15 cellular contexts compared by ENCODE assay signal in the genomic region with DNA sequence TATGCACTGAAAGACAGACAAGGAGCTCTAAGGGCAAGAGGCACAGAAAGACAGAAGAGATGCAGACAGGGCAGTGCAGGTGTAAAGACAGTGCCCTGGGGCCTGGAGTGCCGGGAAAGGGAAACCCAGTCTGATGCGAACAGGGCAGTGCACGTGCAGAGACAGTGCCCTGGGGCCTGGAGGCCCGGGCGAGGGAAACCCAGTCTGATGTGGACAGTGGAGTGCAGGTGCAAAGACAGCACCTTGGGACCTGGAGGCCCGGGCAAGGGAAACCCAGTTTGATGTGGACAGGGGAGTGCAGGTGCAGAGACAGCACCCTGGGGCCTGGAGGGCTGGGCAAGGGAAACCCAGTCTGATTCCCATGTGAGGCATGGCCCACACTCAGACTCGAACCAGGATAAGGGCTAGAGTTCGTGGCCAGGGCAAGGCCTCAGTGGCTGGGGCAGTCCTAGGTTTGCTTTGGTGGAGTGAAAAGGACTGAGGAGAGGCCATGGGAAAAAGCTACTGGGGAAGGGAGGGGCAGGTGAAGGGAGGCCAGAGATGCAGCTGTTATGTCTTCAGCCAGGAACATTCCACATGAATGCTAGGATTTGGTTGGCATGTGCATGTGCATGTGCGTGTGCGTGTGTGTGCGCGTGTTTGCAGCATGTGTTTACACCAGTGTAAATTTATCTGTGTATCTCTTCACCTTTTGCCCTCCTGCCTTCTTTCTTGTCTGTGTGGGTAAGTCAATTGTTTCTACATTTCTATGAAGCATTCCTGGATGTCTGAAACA. TPM values are rescaled to one million over a fixed set of nuclear protein-coding genes. Genes with fewer than 3 reads are reported as not detected.
A peak's percentile ranks its signal among the peaks of the same experiment; 100 is the strongest.
DNase-seq lines count a peak whose midpoint lies in the region; ATAC-seq, FAIRE-seq and TF ChIP-seq lines count a peak whose summit lies in the region.
"Had no signal": no experiment of that assay in that cellular context is flagged by ENCODE, and none has a peak within 500 bp of the region (broad histone marks: within the 10 kb centered on the region; RNA-seq: fewer than 3 reads in every experiment).

No MANE protein-coding gene starts in this region.

- CTCF ChIA-PET in HepG2 (lab: Yijun Ruan, JAX; ENCODE audit: low intra/inter-chr PET ratio, low total read pairs) = no interaction called here
- CTCF ChIA-PET in activated CD4-positive, alpha-beta memory T cell treated with anti-CD3 and anti-CD28 coated beads, Interleukin-2, amount 10 ng/mL, durations not matched to agents 7 days and 5 days (lab: Charles Lee) = interaction anchor here (11.1 kb wide), 1 partner anchor 18 kb away, joined by 131 read pairs; no protein-coding TSS in a partner anchor

- intact Hi-C loops in HepG2 (cut with micrococcal nuclease; ENCODE audit: unreplicated experiment) (no loop called here), right lobe of liver (cut with DNase I) (no loop called here), transverse colon (cut with DNase I; ENCODE audit: low total_unique reads) (no loop called here)

- in situ Hi-C loops in HepG2 (cut with HindIII; ENCODE audit: extremely low pct_ligation_motif_present, low pct_unique_long_range_greater_than_20kb) (no loop called here), transverse colon (cut with MboI; ENCODE audit: low pct_ligation_motif_present in 1 of 4, low pct_unique_long_range_greater_than_20kb in 1 of 4, low sequenced_read_pairs in 3 of 4) (no loop called here)

- peaks cover 28% of the 10 kb centered on the region for H3K4me1 Mint-ChIP-seq in activated CD4-positive, alpha-beta memory T cell treated with anti-CD3 and anti-CD28 coated beads, Interleukin-2, amount 10 ng/mL, durations not matched to agents 7 days and 5 days
- H3K4me1 Mint-ChIP-seq in memory B cell = peaks cover 32% of the 10 kb centered on the region

- no peaks in the 10 kb centered on the region for H4K20me1 ChIP-seq in HepG2 (ENCODE audit: insufficient read depth, low read length)

- H3K4me2 ChIP-seq in HepG2 (ENCODE audit: low read depth, low read length) = no peak overlapping the region

- TF ChIP-seq CTCF in HepG2 (CRISPR knock-in tag; IDR thresholded peaks at IDR 0.05) = no peak
- TF ChIP-seq CTCF in right lobe of liver (IDR thresholded peaks at IDR 0.05) = no peak
- TF ChIP-seq CTCF in transverse colon (IDR thresholded peaks at IDR 0.05) = no peak

- no peak overlapping the region for H3K4me3 Mint-ChIP-seq in activated CD4-positive, alpha-beta memory T cell treated with anti-CD3 and anti-CD28 coated beads, Interleukin-2, amount 10 ng/mL, durations not matched to agents 7 days and 5 days
- no peak overlapping the region for H3K4me3 Mint-ChIP-seq in memory B cell

- BruUV-seq in HepG2 (replicated peaks; lab: Mats Ljungman, UMichigan) = no TSS peak

- WGBS in HepG2 (ENCODE audit: low lambda C conversion rate) = 60% methylated on average over 12 of the region's 12 CpGs
- WGBS in right lobe of liver (ENCODE audit: insufficient coverage, low coverage, low lambda C conversion rate, missing lambda C conversion rate) = 91% methylated on average over 10 of the region's 12 CpGs
- 83 to 89% methylated on average over 9 to 12 of the region's 12 CpGs for WGBS in transverse colon (ENCODE audit: low coverage in 1 of 2), 2 donors

- H3K36me3 ChIP-seq in HepG2 (replicated peaks in 1 of 2; ENCODE audit: control insufficient read depth in 1 of 2, insufficient read depth in 2 of 2, low read length in 2 of 2) = no peaks in the 10 kb centered on the region
- H3K36me3 ChIP-seq in right lobe of liver = no peaks in the 10 kb centered on the region
- no peaks in the 10 kb centered on the region for H3K36me3 ChIP-seq in transverse colon
- H3K36me3 ChIP-seq: uterus had no signal

- H3K9ac ChIP-seq in HepG2 (ENCODE audit: insufficient read depth, low read depth, low read length) = no peak overlapping the region

- no peaks in the 10 kb centered on the region for H3K9me3 ChIP-seq in HepG2 (ENCODE audit: low read length)
- no peaks in the 10 kb centered on the region for H3K9me3 ChIP-seq in right lobe of liver
- no peaks in the 10 kb centered on the region for H3K9me3 ChIP-seq in transverse colon
- H3K9me3 ChIP-seq: uterus had no signal

- H3K27ac ChIP-seq in HepG2 (ENCODE audit: extremely low read length, insufficient read depth, low read length) (no peak overlapping the region), right lobe of liver (no peak overlapping the region), transverse colon (no peak overlapping the region)
- H3K27ac ChIP-seq: uterus had no signal

- FAIRE-seq in HepG2 (lab: Jason Lieb, UNC) = no peak
- FAIRE-seq in GM12892 (lab: Jason Lieb, UNC) = no peak
- FAIRE-seq: colon had no signal

- no peak overlapping the region for H2AFZ ChIP-seq in HepG2 (ENCODE audit: low read length)

- TF ChIP-seq POLR2A in HepG2 (IDR thresholded peaks at IDR 0.05; ENCODE audit: insufficient read depth in 1 of 2, low read depth in 2 of 2, low read length in 2 of 2) (no peak), right lobe of liver (IDR thresholded peaks at IDR 0.05) (no peak), transverse colon (IDR thresholded peaks at IDR 0.05) (no peak), GM12892 (IDR thresholded peaks at IDR 0.05; ENCODE audit: low read depth, low read length) (no peak)

- DNase-seq in HepG2 (ENCODE audit: low spot score) = no peak
- no peak for DNase-seq in right lobe of liver
- DNase-seq in activated CD4-positive, alpha-beta memory T cell treated with anti-CD3 and anti-CD28 coated beads, Interleukin-2, amount 10 ng/mL, durations not matched to agents 7 days and 5 days = peak; percentile 3
- no peak for DNase-seq in memory B cell (ENCODE audit: low spot score in 2 of 2)
- DNase-seq in transverse colon = peak; percentile 35
- no peak for DNase-seq in GM12892 (ENCODE audit: insufficient read length)
- DNase-seq in stimulated activated CD4-positive, alpha-beta T cell treated with anti-CD3 and anti-CD28 coated beads, Interleukin-12 subunit alpha, Interleukin-12 subunit beta, amount 100 ng/mL, for 4 hours = no peak
- DNase-seq: activated gamma-delta T cell treated with Interleukin-2 at 50 U/mL for 16 hours, DND-41, mesendoderm, NCI-H187 treated with DMSO at 0.1 percent for 48 hours, NCI-H446, uterus had no signal

- TF ChIP-seq RAD21 in HepG2 (CRISPR knock-in tag; IDR thresholded peaks at IDR 0.05) = no peak

- peaks cover 25% of the 10 kb centered on the region for H3K36me3 Mint-ChIP-seq in activated CD4-positive, alpha-beta memory T cell treated with anti-CD3 and anti-CD28 coated beads, Interleukin-2, amount 10 ng/mL, durations not matched to agents 7 days and 5 days (ENCODE audit: low read depth)
- peaks cover 3% of the 10 kb centered on the region for H3K36me3 Mint-ChIP-seq in memory B cell

- H3K4me3 ChIP-seq in HepG2 (replicated peaks in 1 of 3; ENCODE audit: insufficient read depth in 1 of 3, low read depth in 2 of 3, low read length in 3 of 3) (no peak overlapping the region), right lobe of liver (no peak overlapping the region), transverse colon (no peak overlapping the region)
- H3K4me3 ChIP-seq: uterus had no signal

- no peak for TF ChIP-seq EP300 in HepG2 (IDR thresholded peaks at IDR 0.05; ENCODE audit: low read depth in 2 of 2, low read length in 2 of 2)
- TF ChIP-seq EP300 in HepG2 (CRISPR knock-in tag; IDR thresholded peaks at IDR 0.05; ENCODE audit: borderline replicate concordance) = no peak
- TF ChIP-seq EP300 in transverse colon (IDR thresholded peaks at IDR 0.05; ENCODE audit: low read depth) = no peak

- H3K27me3 ChIP-seq in HepG2 (ENCODE audit: control insufficient read depth in 1 of 2, insufficient read depth in 2 of 2, low read length in 2 of 2) = 0 out of 5 replicates have a peak, but pooled peaks cover 0 to 5% of the 10 kb centered on the region in 2 experiments
- no peaks in the 10 kb centered on the region for H3K27me3 ChIP-seq in right lobe of liver
- H3K27me3 ChIP-seq in transverse colon = no peaks in the 10 kb centered on the region
- H3K27me3 ChIP-seq: uterus had no signal

- no peaks in the 10 kb centered on the region for H3K79me2 ChIP-seq in HepG2 (ENCODE audit: insufficient read depth, low read length)

- H3K4me1 ChIP-seq in HepG2 (ENCODE audit: insufficient read depth, low read length) (peaks cover 15% of the 10 kb centered on the region), right lobe of liver (peaks cover 0 to 8% (median 1%) of the 10 kb centered on the region in 4 donors), transverse colon (peaks cover 6 to 20% (median 13%) of the 10 kb centered on the region in 4 donors)

- POLR2A ChIA-PET in HepG2 (lab: Yijun Ruan, JAX) = no interaction called here
- POLR2A ChIA-PET in activated CD4-positive, alpha-beta memory T cell treated with anti-CD3 and anti-CD28 coated beads, Interleukin-2, amount 10 ng/mL, durations not matched to agents 7 days and 5 days (lab: Charles Lee) = no interaction called here

- no peak overlapping the region for H3K27ac Mint-ChIP-seq in activated CD4-positive, alpha-beta memory T cell treated with anti-CD3 and anti-CD28 coated beads, Interleukin-2, amount 10 ng/mL, durations not matched to agents 7 days and 5 days
- H3K27ac Mint-ChIP-seq in memory B cell = peak overlapping the region; percentile 14

- no peaks in the 10 kb centered on the region for H3K9me3 Mint-ChIP-seq in activated CD4-positive, alpha-beta memory T cell treated with anti-CD3 and anti-CD28 coated beads, Interleukin-2, amount 10 ng/mL, durations not matched to agents 7 days and 5 days
- H3K9me3 Mint-ChIP-seq in memory B cell = no peaks in the 10 kb centered on the region

- H3K27me3 Mint-ChIP-seq in activated CD4-positive, alpha-beta memory T cell treated with anti-CD3 and anti-CD28 coated beads, Interleukin-2, amount 10 ng/mL, durations not matched to agents 7 days and 5 days = no peaks in the 10 kb centered on the region
- no peaks in the 10 kb centered on the region for H3K27me3 Mint-ChIP-seq in memory B cell

- ATAC-seq in HepG2 = no peak
- ATAC-seq in right lobe of liver = no peak
- no peak for ATAC-seq in memory B cell (ENCODE audit: low read depth)
- ATAC-seq in HG03135 (IDR thresholded peaks at IDR 0.05; ENCODE audit: unreplicated experiment) = no peak

RNA-seq across cellular contexts. Expression of a gene that starts 39.0 kb away (rescaled TPM):
- 29.1 and 39.4 TPM in 2 replicates for total RNA-seq in HepG2 (2016; rRNA removed; fragmentation: Illumina TruSeq; extraction: Trizol)
- total RNA-seq in HepG2 (2016; cell fraction: cytosol; rRNA removed; fragmentation: Illumina TruSeq; extraction: Trizol; ENCODE audit: low read depth) = 5.8 and 6.2 TPM in 2 replicates
- total RNA-seq in HepG2 (2016; cell fraction: insoluble cytoplasmic fraction; rRNA removed; fragmentation: Illumina TruSeq; extraction: Trizol) = 31.7 and 35.2 TPM in 2 replicates
- total RNA-seq in HepG2 (2016; cell fraction: membrane; rRNA removed; fragmentation: Illumina TruSeq; extraction: Trizol) = 15.9 and 18.0 TPM in 2 replicates
- total RNA-seq in HepG2 (2016; cell fraction: nucleus; rRNA removed; fragmentation: Illumina TruSeq; extraction: Trizol) = 35.9 and 36.0 TPM in 2 replicates
- 14.7 and 16.4 TPM in 2 replicates for polyA plus RNA-seq in HepG2 (2011; rRNA removed)
- polyA plus RNA-seq in HepG2 (2011; cell fraction: cytosol; rRNA removed) = 10.1 and 10.9 TPM in 2 replicates
- 45.7 and 53.5 TPM in 2 replicates for polyA plus RNA-seq in HepG2 (2011; cell fraction: nucleus; rRNA removed)
- polyA plus RNA-seq in HepG2 (2012) = 25.9 and 28.5 TPM in 2 replicates
- 4.3 and 5.0 TPM in 2 replicates for polyA plus RNA-seq in HepG2 (2016; cell fraction: cytosol; fragmentation: Illumina TruSeq; extraction: Trizol; ENCODE audit: low read depth)
- 43.9 and 48.4 TPM in 2 replicates for polyA plus RNA-seq in HepG2 (2016; cell fraction: insoluble cytoplasmic fraction; fragmentation: Illumina TruSeq; extraction: Trizol; ENCODE audit: low read depth)
- 10.6 and 11.7 TPM in 2 replicates for polyA plus RNA-seq in HepG2 (2016; cell fraction: membrane; fragmentation: Illumina TruSeq; extraction: Trizol; ENCODE audit: low read depth)
- 105 and 111 TPM in 2 replicates for polyA plus RNA-seq in HepG2 (2016; cell fraction: nucleus; fragmentation: Illumina TruSeq; extraction: Trizol; ENCODE audit: insufficient read depth, low read depth)
- 11.0 and 59.1 TPM in 2 replicates for polyA minus RNA-seq in HepG2 (2011; rRNA and poly(A)+ RNA removed; ENCODE audit: low replicate concordance)
- polyA minus RNA-seq in HepG2 (2011; cell fraction: cytosol; rRNA and poly(A)+ RNA removed) = 17.0 and 17.9 TPM in 2 replicates
- 33.1 and 38.8 TPM in 2 replicates for polyA minus RNA-seq in HepG2 (2011; cell fraction: nucleus; rRNA and poly(A)+ RNA removed)
- 10 to 100 TPM in 3 of 6 experiments, 1 to 10 TPM in 3; 4.9 to 13.3 (median 9.3) TPM for total RNA-seq in right lobe of liver
- total RNA-seq in activated CD4-positive, alpha-beta memory T cell treated with anti-CD3 and anti-CD28 coated beads, Interleukin-2, amount 10 ng/mL, durations not matched to agents 7 days and 5 days = 10 to 100 TPM; 43.2 to 45.5 TPM
- total RNA-seq in transverse colon = 10 to 100 TPM; 16.1 to 33.7 (median 21.0) TPM
- polyA plus RNA-seq in GM12892 (2012; ENCODE audit: missing spikeins) = 16.1 TPM

Comparison
In these comparisons a context has a peak if more than half of its experiments do, and no peak if none do; other contexts are left out.
1. DNase-seq: peak in activated CD4-positive, alpha-beta memory T cell treated with anti-CD3 and anti-CD28 coated beads, Interleukin-2, amount 10 ng/mL, durations not matched to agents 7 days and 5 days (single experiment) and transverse colon (single experiment); none in HepG2 (single experiment), right lobe of liver (0 of 3), memory B cell (0 of 2), GM12892 (single experiment) and stimulated activated CD4-positive, alpha-beta T cell treated with anti-CD3 and anti-CD28 coated beads, Interleukin-12 subunit alpha, Interleukin-12 subunit beta, amount 100 ng/mL, for 4 hours (single experiment).